9 cellular contexts compared by ENCODE assay signal in the genomic region with DNA sequence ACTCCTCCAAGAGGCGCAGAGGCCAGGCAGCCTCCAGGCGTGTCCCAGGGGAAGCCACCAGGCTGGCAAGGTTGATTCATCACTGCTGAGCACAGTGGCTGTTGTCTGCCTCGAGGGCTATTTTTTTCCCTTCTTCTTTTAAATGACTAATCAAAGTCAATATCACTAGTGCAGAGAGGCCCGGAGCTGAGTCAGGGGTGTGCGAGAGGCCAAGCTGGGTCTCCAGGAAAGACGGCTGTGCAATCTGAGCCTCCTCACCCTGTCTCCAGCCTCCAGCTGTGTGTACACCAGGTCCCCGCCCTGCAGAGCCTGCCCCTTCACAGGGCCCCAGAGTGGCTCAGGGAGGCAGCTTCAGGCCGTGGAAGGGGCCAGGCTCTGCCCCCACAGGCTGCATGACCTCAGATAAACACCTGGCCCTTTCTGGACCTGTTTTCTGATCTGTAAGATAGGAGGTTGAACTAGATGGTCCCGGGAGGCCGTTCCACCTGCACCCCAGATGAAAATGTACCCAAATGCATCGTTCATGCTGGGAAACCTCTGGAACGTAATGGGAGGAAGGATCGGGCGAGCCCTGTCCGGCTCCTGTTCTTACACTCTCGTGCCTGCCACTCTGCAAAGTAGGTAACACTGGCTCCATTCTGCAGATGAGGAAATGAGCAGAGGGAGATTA. TPM values are rescaled to one million over a fixed set of nuclear protein-coding genes. Genes with fewer than 3 reads are reported as not detected.
DNase-seq lines count a peak whose midpoint lies in the region; ATAC-seq and TF ChIP-seq lines count a peak whose summit lies in the region.
"Had no signal": no experiment of that assay in that cellular context is flagged by ENCODE, and none has a peak within 500 bp of the region (broad histone marks: within the 10 kb centered on the region; RNA-seq: fewer than 3 reads in every experiment).

No MANE protein-coding gene starts in this region.

- H3K27ac ChIP-seq in left lung (no peak overlapping the region), mesendoderm (ENCODE audit: low read depth, low read length) (no peak overlapping the region)
- H3K27ac ChIP-seq: thoracic aorta had no signal

- H3K4me1 Mint-ChIP-seq in activated naive CD4-positive, alpha-beta T cell treated with anti-CD3 and anti-CD28 coated beads for 36 hours (ENCODE audit: low read depth): peaks cover 33% of the 10 kb centered on the region
- H3K4me1 Mint-ChIP-seq in activated naive CD4-positive, alpha-beta T cell treated with anti-CD3 and anti-CD28 coated beads, Interleukin-2, amount 10 ng/mL, durations not matched to agents 7 days and 5 days: peaks cover 39% of the 10 kb centered on the region
- peaks cover 40% of the 10 kb centered on the region for H3K4me1 Mint-ChIP-seq in activated T-helper 2 cell treated with anti-CD3 and anti-CD28 coated beads, Interferon-gamma antibody, Interleukin-2, Interleukin-4, amounts not matched to agents 10 μg/mL and 5 μg/mL and 100 μg/mL, durations not matched to agents 14 hours and 24 hours and 36 hours (ENCODE audit: low read depth)

- H3K4me1 ChIP-seq in left lung (peaks cover 10 to 46% of the 10 kb centered on the region in 2 donors), mesendoderm (ENCODE audit: control insufficient read depth, low read depth, low read length) (no peaks in the 10 kb centered on the region)

- CTCF ChIA-PET in activated naive CD4-positive, alpha-beta T cell treated with anti-CD3 and anti-CD28 coated beads for 36 hours (lab: Charles Lee): interaction anchor here (0.7 to 3.6 kb wide), 6 partner anchors 10 to 108 kb away, joined by 3 to 14 read pairs (median 3); no protein-coding TSS in a partner anchor
- CTCF ChIA-PET in activated naive CD4-positive, alpha-beta T cell treated with anti-CD3 and anti-CD28 coated beads, Interleukin-2, amount 10 ng/mL, durations not matched to agents 7 days and 5 days (lab: Charles Lee): interaction anchor here (1.0 to 2.4 kb wide), 3 partner anchors 20 to 109 kb away, joined by 3 to 13 read pairs (median 6); no protein-coding TSS in a partner anchor

- H3K27me3 ChIP-seq in left lung (peaks cover 0 to 68% of the 10 kb centered on the region in 2 donors), mesendoderm (ENCODE audit: insufficient read depth, low read length, poor library complexity) (peaks cover 2% of the 10 kb centered on the region)

- intact Hi-C loops in activated naive CD4-positive, alpha-beta T cell treated with anti-CD3 and anti-CD28 coated beads for 36 hours (cut with micrococcal nuclease): loop anchor here (1.0 to 10.0 kb wide), 6 partner anchors 9 to 939 kb away; a partner anchor contains a TSS
- intact Hi-C loops in activated T-helper 2 cell treated with anti-CD3 and anti-CD28 coated beads, Interferon-gamma antibody, Interleukin-2, Interleukin-4, amounts not matched to agents 10 μg/mL and 5 μg/mL and 100 μg/mL, durations not matched to agents 14 hours and 24 hours and 36 hours (cut with micrococcal nuclease): loop anchor here (5.0 kb wide), 2 partner anchors 48 to 138 kb away; a partner anchor contains a TSS
- intact Hi-C loops in left lung (cut with DNase I): no loop called here
- intact Hi-C loops in posterior vena cava (cut with DNase I): no loop called here

- H3K79me1 ChIP-seq in mesendoderm (ENCODE audit: low read length): no peaks in the 10 kb centered on the region

- peak overlapping the region; percentile 30 for H3K27ac Mint-ChIP-seq in activated naive CD4-positive, alpha-beta T cell treated with anti-CD3 and anti-CD28 coated beads for 36 hours
- no peak overlapping the region for H3K27ac Mint-ChIP-seq in activated naive CD4-positive, alpha-beta T cell treated with anti-CD3 and anti-CD28 coated beads, Interleukin-2, amount 10 ng/mL, durations not matched to agents 7 days and 5 days
- peak overlapping the region; percentile 33 for H3K27ac Mint-ChIP-seq in activated T-helper 2 cell treated with anti-CD3 and anti-CD28 coated beads, Interferon-gamma antibody, Interleukin-2, Interleukin-4, amounts not matched to agents 10 μg/mL and 5 μg/mL and 100 μg/mL, durations not matched to agents 14 hours and 24 hours and 36 hours

- no peak overlapping the region for H4K8ac ChIP-seq in mesendoderm (ENCODE audit: low read depth, low read length)

- ATAC-seq in left lung (peak; percentile 68), GM19324 (IDR thresholded peaks at IDR 0.05; ENCODE audit: low FRiP score, unreplicated experiment) (no peak)

- H2BK5ac ChIP-seq in mesendoderm (ENCODE audit: low read length): no peak overlapping the region

- H3K4me3 Mint-ChIP-seq in activated naive CD4-positive, alpha-beta T cell treated with anti-CD3 and anti-CD28 coated beads for 36 hours: no peak overlapping the region
- no peak overlapping the region for H3K4me3 Mint-ChIP-seq in activated naive CD4-positive, alpha-beta T cell treated with anti-CD3 and anti-CD28 coated beads, Interleukin-2, amount 10 ng/mL, durations not matched to agents 7 days and 5 days
- H3K4me3 Mint-ChIP-seq in activated T-helper 2 cell treated with anti-CD3 and anti-CD28 coated beads, Interferon-gamma antibody, Interleukin-2, Interleukin-4, amounts not matched to agents 10 μg/mL and 5 μg/mL and 100 μg/mL, durations not matched to agents 14 hours and 24 hours and 36 hours (ENCODE audit: low read depth): peak overlapping the region; percentile 5

- H3K9me3 ChIP-seq in left lung: no peaks in the 10 kb centered on the region
- H3K9me3 ChIP-seq: thoracic aorta had no signal

- no peak overlapping the region for H3K4ac ChIP-seq in mesendoderm (ENCODE audit: low read depth, low read length)

- H3K79me2 ChIP-seq in mesendoderm (ENCODE audit: control insufficient read depth, insufficient read depth, low read length): no peaks in the 10 kb centered on the region

- no peaks in the 10 kb centered on the region for H3K9me3 Mint-ChIP-seq in activated naive CD4-positive, alpha-beta T cell treated with anti-CD3 and anti-CD28 coated beads for 36 hours
- no peaks in the 10 kb centered on the region for H3K9me3 Mint-ChIP-seq in activated naive CD4-positive, alpha-beta T cell treated with anti-CD3 and anti-CD28 coated beads, Interleukin-2, amount 10 ng/mL, durations not matched to agents 7 days and 5 days
- no peaks in the 10 kb centered on the region for H3K9me3 Mint-ChIP-seq in activated T-helper 2 cell treated with anti-CD3 and anti-CD28 coated beads, Interferon-gamma antibody, Interleukin-2, Interleukin-4, amounts not matched to agents 10 μg/mL and 5 μg/mL and 100 μg/mL, durations not matched to agents 14 hours and 24 hours and 36 hours

- H2BK120ac ChIP-seq in mesendoderm (ENCODE audit: low read depth, low read length): no peak overlapping the region

- no peak for TF ChIP-seq CTCF in left lung (IDR thresholded peaks at IDR 0.05)

- no peak overlapping the region for H4K5ac ChIP-seq in mesendoderm (ENCODE audit: low read length)

- H2BK15ac ChIP-seq in mesendoderm (replicated peaks; ENCODE audit: low read depth): no peak overlapping the region

- H3K36me3 ChIP-seq in left lung (no peaks in the 10 kb centered on the region), mesendoderm (ENCODE audit: control insufficient read depth, insufficient read depth, low read length) (no peaks in the 10 kb centered on the region)
- H3K36me3 ChIP-seq: thoracic aorta had no signal

- H3K36me3 Mint-ChIP-seq in activated naive CD4-positive, alpha-beta T cell treated with anti-CD3 and anti-CD28 coated beads for 36 hours (ENCODE audit: low read depth): no peaks in the 10 kb centered on the region
- H3K36me3 Mint-ChIP-seq in activated naive CD4-positive, alpha-beta T cell treated with anti-CD3 and anti-CD28 coated beads, Interleukin-2, amount 10 ng/mL, durations not matched to agents 7 days and 5 days: peaks cover 3% of the 10 kb centered on the region
- H3K36me3 Mint-ChIP-seq in activated T-helper 2 cell treated with anti-CD3 and anti-CD28 coated beads, Interferon-gamma antibody, Interleukin-2, Interleukin-4, amounts not matched to agents 10 μg/mL and 5 μg/mL and 100 μg/mL, durations not matched to agents 14 hours and 24 hours and 36 hours (ENCODE audit: low read depth): peaks cover 9% of the 10 kb centered on the region

- H3K4me2 ChIP-seq in mesendoderm (ENCODE audit: low read length): no peak overlapping the region

- H3K56ac ChIP-seq in mesendoderm (ENCODE audit: low read length): no peak overlapping the region

- H3K4me3 ChIP-seq in left lung (no peak overlapping the region), mesendoderm (ENCODE audit: low read length) (no peak overlapping the region)
- H3K4me3 ChIP-seq: thoracic aorta had no signal

- no peak overlapping the region for H3K9ac ChIP-seq in mesendoderm (ENCODE audit: low read length)

- no CpG with 5 or more reads among the region's 16 CpGs for WGBS in mesendoderm (ENCODE audit: extremely low coverage, insufficient coverage, low lambda C conversion rate)

- DNase-seq in activated naive CD4-positive, alpha-beta T cell treated with anti-CD3 and anti-CD28 coated beads for 36 hours: peak; percentile 91
- no peak for DNase-seq in activated naive CD4-positive, alpha-beta T cell treated with anti-CD3 and anti-CD28 coated beads, Interleukin-2, amount 10 ng/mL, durations not matched to agents 7 days and 5 days
- DNase-seq in NCI-H345 treated with DMSO at 0.1 percent for 48 hours (lab: John Stamatoyannopoulos, UW; ENCODE audit: unreplicated experiment) (peak; percentile 72), left lung (no peak), mesendoderm (no peak), posterior vena cava (ENCODE audit: low spot score) (no peak)
- no peak for DNase-seq in activated T-helper 2 cell treated with anti-CD3 and anti-CD28 coated beads, Interferon-gamma antibody, Interleukin-2, Interleukin-4, amounts not matched to agents 10 μg/mL and 5 μg/mL and 100 μg/mL, durations not matched to agents 14 hours and 24 hours and 36 hours (ENCODE audit: low spot score)

- H3K23ac ChIP-seq in mesendoderm (ENCODE audit: low read length): no peak overlapping the region

- peaks cover 2% of the 10 kb centered on the region for H3K27me3 Mint-ChIP-seq in activated naive CD4-positive, alpha-beta T cell treated with anti-CD3 and anti-CD28 coated beads for 36 hours (ENCODE audit: low read depth)
- peaks cover 77% of the 10 kb centered on the region for H3K27me3 Mint-ChIP-seq in activated naive CD4-positive, alpha-beta T cell treated with anti-CD3 and anti-CD28 coated beads, Interleukin-2, amount 10 ng/mL, durations not matched to agents 7 days and 5 days
- peaks cover 8% of the 10 kb centered on the region for H3K27me3 Mint-ChIP-seq in activated T-helper 2 cell treated with anti-CD3 and anti-CD28 coated beads, Interferon-gamma antibody, Interleukin-2, Interleukin-4, amounts not matched to agents 10 μg/mL and 5 μg/mL and 100 μg/mL, durations not matched to agents 14 hours and 24 hours and 36 hours (ENCODE audit: low read depth)

- H3K18ac ChIP-seq in mesendoderm (ENCODE audit: low read length): no peak overlapping the region

- H2AK5ac ChIP-seq in mesendoderm (ENCODE audit: low read length): no peak overlapping the region

RNA-seq across cellular contexts. Expression of a gene that starts 3.7 kb away (rescaled TPM):
- 10 to 100 TPM; 23.7 to 24.1 TPM for total RNA-seq in activated naive CD4-positive, alpha-beta T cell treated with anti-CD3 and anti-CD28 coated beads for 36 hours
- total RNA-seq in activated T-helper 2 cell treated with anti-CD3 and anti-CD28 coated beads, Interferon-gamma antibody, Interleukin-2, Interleukin-4, amounts not matched to agents 10 μg/mL and 5 μg/mL and 100 μg/mL, durations not matched to agents 14 hours and 24 hours and 36 hours: 17.2 and 17.6 TPM in 2 replicates
- total RNA-seq in left lung (1 to 10 TPM; 5.4 to 6.9 TPM), posterior vena cava (1 to 10 TPM; 3.4 to 4.0 TPM)
- polyA plus RNA-seq in mesendoderm (2013, experiment 1 of 2): 4.8 TPM
- 5.3 TPM for polyA plus RNA-seq in mesendoderm (2013, experiment 2 of 2)

RNA-seq across cellular contexts. Expression of a gene that starts 22.8 kb away (rescaled TPM):
- total RNA-seq in activated naive CD4-positive, alpha-beta T cell treated with anti-CD3 and anti-CD28 coated beads for 36 hours: 10 to 100 TPM in 1 of 2 experiments, 1 to 10 TPM in 1; 9.4 to 11.3 TPM
- 17.3 and 18.2 TPM in 2 replicates for total RNA-seq in activated T-helper 2 cell treated with anti-CD3 and anti-CD28 coated beads, Interferon-gamma antibody, Interleukin-2, Interleukin-4, amounts not matched to agents 10 μg/mL and 5 μg/mL and 100 μg/mL, durations not matched to agents 14 hours and 24 hours and 36 hours
- total RNA-seq in left lung: 10 to 100 TPM; 35.6 to 36.3 TPM
- 9.8 TPM for polyA plus RNA-seq in mesendoderm (2013, experiment 1 of 2)
- polyA plus RNA-seq in mesendoderm (2013, experiment 2 of 2): 10.8 TPM
- total RNA-seq in posterior vena cava: 1 to 10 TPM; 7.0 to 7.1 TPM

RNA-seq across cellular contexts. Expression of a gene that starts 32.4 kb away (rescaled TPM):
- total RNA-seq in activated naive CD4-positive, alpha-beta T cell treated with anti-CD3 and anti-CD28 coated beads for 36 hours: 100 to 1,000 TPM in 1 of 2 experiments, 10 to 100 TPM in 1; 95.1 to 110 TPM
- total RNA-seq in activated T-helper 2 cell treated with anti-CD3 and anti-CD28 coated beads, Interferon-gamma antibody, Interleukin-2, Interleukin-4, amounts not matched to agents 10 μg/mL and 5 μg/mL and 100 μg/mL, durations not matched to agents 14 hours and 24 hours and 36 hours: 96.0 and 109 TPM in 2 replicates
- total RNA-seq in left lung: 10 to 100 TPM; 44.6 to 66.3 TPM
- polyA plus RNA-seq in mesendoderm (2013, experiment 1 of 2): 149 TPM
- 149 TPM for polyA plus RNA-seq in mesendoderm (2013, experiment 2 of 2)
- total RNA-seq in posterior vena cava: 10 to 100 TPM; 44.6 to 46.6 TPM

RNA-seq across cellular contexts. Expression of a gene that starts 32.5 kb away (rescaled TPM):
- 1 to 10 TPM; 4.2 to 4.4 TPM for total RNA-seq in activated naive CD4-positive, alpha-beta T cell treated with anti-CD3 and anti-CD28 coated beads for 36 hours
- total RNA-seq in activated T-helper 2 cell treated with anti-CD3 and anti-CD28 coated beads, Interferon-gamma antibody, Interleukin-2, Interleukin-4, amounts not matched to agents 10 μg/mL and 5 μg/mL and 100 μg/mL, durations not matched to agents 14 hours and 24 hours and 36 hours: 9.2 TPM in 2 replicates
- 10 to 100 TPM; 10.3 to 10.4 TPM for total RNA-seq in left lung
- polyA plus RNA-seq in mesendoderm (2013, experiment 1 of 2): 7.6 TPM
- 7.6 TPM for polyA plus RNA-seq in mesendoderm (2013, experiment 2 of 2)
- total RNA-seq in posterior vena cava: 1 to 10 TPM; 6.2 to 7.7 TPM

RNA-seq across cellular contexts. Expression of a gene that starts 48.2 kb away (rescaled TPM):
- not detected for total RNA-seq in activated naive CD4-positive, alpha-beta T cell treated with anti-CD3 and anti-CD28 coated beads for 36 hours
- 0.30 and 0.34 TPM in 2 replicates for total RNA-seq in activated T-helper 2 cell treated with anti-CD3 and anti-CD28 coated beads, Interferon-gamma antibody, Interleukin-2, Interleukin-4, amounts not matched to agents 10 μg/mL and 5 μg/mL and 100 μg/mL, durations not matched to agents 14 hours and 24 hours and 36 hours
- 1 to 10 TPM in 1 of 2 donors, under 1 TPM in 1; 0.89 to 2.0 TPM for total RNA-seq in left lung
- polyA plus RNA-seq in mesendoderm (2013, experiment 1 of 2): 1.1 TPM
- 1.1 TPM for polyA plus RNA-seq in mesendoderm (2013, experiment 2 of 2)
- 1 to 10 TPM; 1.2 to 2.0 TPM for total RNA-seq in posterior vena cava

Comparison
In these comparisons a context has a peak if more than half of its experiments do, and no peak if none do; other contexts are left out.
1. DNase-seq: peak in activated naive CD4-positive, alpha-beta T cell treated with anti-CD3 and anti-CD28 coated beads for 36 hours (single experiment) and NCI-H345 treated with DMSO at 0.1 percent for 48 hours (single experiment); none in activated naive CD4-positive, alpha-beta T cell treated with anti-CD3 and anti-CD28 coated beads, Interleukin-2, amount 10 ng/mL, durations not matched to agents 7 days and 5 days (single experiment), activated T-helper 2 cell treated with anti-CD3 and anti-CD28 coated beads, Interferon-gamma antibody, Interleukin-2, Interleukin-4, amounts not matched to agents 10 μg/mL and 5 μg/mL and 100 μg/mL, durations not matched to agents 14 hours and 24 hours and 36 hours (single experiment), left lung (0 of 2), mesendoderm (single experiment) and posterior vena cava (single experiment).
2. intact Hi-C loops: an anchor here in activated naive CD4-positive, alpha-beta T cell treated with anti-CD3 and anti-CD28 coated beads for 36 hours (1.0 to 10.0 kb wide) and activated T-helper 2 cell treated with anti-CD3 and anti-CD28 coated beads, Interferon-gamma antibody, Interleukin-2, Interleukin-4, amounts not matched to agents 10 μg/mL and 5 μg/mL and 100 μg/mL, durations not matched to agents 14 hours and 24 hours and 36 hours (5.0 kb wide); none called in left lung and posterior vena cava.